Comparison of ENCODE assay signal across 8 cellular contexts in the genomic region with DNA sequence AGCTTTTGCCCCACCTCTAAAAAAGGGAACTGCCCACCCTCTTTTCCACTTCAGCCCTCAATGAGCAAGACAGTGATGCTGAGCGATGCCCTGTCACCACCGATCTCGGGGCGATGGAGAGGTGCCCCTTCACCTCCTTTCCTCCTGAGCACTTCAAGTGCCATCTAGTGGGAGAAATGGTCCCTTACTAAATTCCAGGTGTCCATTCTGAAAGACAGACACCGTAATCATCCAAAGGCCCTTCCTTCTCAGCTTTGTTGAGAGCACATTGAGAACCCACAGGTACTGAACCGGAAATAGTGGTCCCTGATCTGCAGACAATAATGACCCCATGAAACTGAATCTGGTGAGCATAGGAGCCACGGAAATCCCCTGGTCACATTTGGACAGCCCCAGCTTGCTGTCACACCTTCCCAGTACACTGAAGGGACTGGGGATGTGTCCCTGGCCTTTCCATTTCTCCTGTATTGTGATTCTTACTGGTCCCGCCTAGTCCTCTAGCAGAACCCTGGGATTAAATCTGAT. TPM values are rescaled to one million over a fixed set of nuclear protein-coding genes. Genes with fewer than 3 reads are reported as not detected.
DNase-seq lines count a peak whose midpoint lies in the region; ATAC-seq and TF ChIP-seq lines count a peak whose summit lies in the region.

No MANE protein-coding gene starts in this region.

- H4K20me1 ChIP-seq in SU-DHL-6 (ENCODE audit: low read depth, low read length) = no peaks in the 10 kb centered on the region

- H3K79me2 ChIP-seq in SU-DHL-6 (ENCODE audit: insufficient read depth, low read length) = no peaks in the 10 kb centered on the region
- no peaks in the 10 kb centered on the region for H3K79me2 ChIP-seq in mesendoderm (ENCODE audit: control insufficient read depth, insufficient read depth, low read length)

- no peak overlapping the region for H2AK5ac ChIP-seq in mesendoderm (ENCODE audit: low read length)

- no peak overlapping the region for H3K23ac ChIP-seq in mesendoderm (ENCODE audit: low read length)

- H3K27ac ChIP-seq in SU-DHL-6 (ENCODE audit: low read depth, low read length) = no peak overlapping the region
- no peak overlapping the region for H3K27ac ChIP-seq in mesendoderm (ENCODE audit: low read depth, low read length)

- H3K4me2 ChIP-seq in SU-DHL-6 (ENCODE audit: low read depth, low read length, poor library complexity, severe bottlenecking) (no peak overlapping the region), mesendoderm (ENCODE audit: low read length) (no peak overlapping the region)

- peaks cover 1% of the 10 kb centered on the region for H3K79me1 ChIP-seq in mesendoderm (ENCODE audit: low read length)

- TF ChIP-seq CTCF in SU-DHL-6 (IDR thresholded peaks at IDR 0.05; ENCODE audit: insufficient read depth, low read length, poor library complexity, severe bottlenecking) = peak; percentile 44

- H2AFZ ChIP-seq in SU-DHL-6 (ENCODE audit: low read depth, low read length, severe bottlenecking) = no peak overlapping the region

- H3K9ac ChIP-seq in SU-DHL-6 (ENCODE audit: low read length) = no peak overlapping the region
- no peak overlapping the region for H3K9ac ChIP-seq in mesendoderm (ENCODE audit: low read length)

- no peak overlapping the region for H4K8ac ChIP-seq in mesendoderm (ENCODE audit: low read depth, low read length)

- no peak overlapping the region for H4K5ac ChIP-seq in mesendoderm (ENCODE audit: low read length)

- no peaks in the 10 kb centered on the region for H3F3A ChIP-seq in SU-DHL-6 (ENCODE audit: insufficient read depth)

- no peak overlapping the region for H2BK15ac ChIP-seq in mesendoderm (replicated peaks; ENCODE audit: low read depth)

- H3K18ac ChIP-seq in mesendoderm (ENCODE audit: low read length) = no peak overlapping the region

- no peaks in the 10 kb centered on the region for H3K27me3 ChIP-seq in SU-DHL-6 (ENCODE audit: low read length)
- H3K27me3 ChIP-seq in mesendoderm (ENCODE audit: insufficient read depth, low read length, poor library complexity) = no peaks in the 10 kb centered on the region

- DNase-seq in SHP77 (lab: John Stamatoyannopoulos, UW) (peak; percentile 1 to 16), SHP77 treated with DMSO at 0.1 percent for 48 hours (lab: John Stamatoyannopoulos, UW) (no peak), cerebellar cortex (ENCODE audit: low spot score) (peak; percentile 70), mesendoderm (peak; percentile 23), MV-4-11 (lab: John Stamatoyannopoulos, UW) (no peak)

- H3K9me2 ChIP-seq in SU-DHL-6 (replicated peaks; ENCODE audit: insufficient read depth, low read length) = no peaks in the 10 kb centered on the region

- ATAC-seq in GM21529 (IDR thresholded peaks at IDR 0.05; ENCODE audit: unreplicated experiment) = peak; percentile 78
- peak; percentile 78 for ATAC-seq in HG03575 (IDR thresholded peaks at IDR 0.05; ENCODE audit: extremely low read depth, insufficient number of reproducible peaks, low FRiP score, unreplicated experiment)

- no peaks in the 10 kb centered on the region for H3K9me3 ChIP-seq in SU-DHL-6 (ENCODE audit: insufficient read depth, low read length)

- no peak overlapping the region for H2BK120ac ChIP-seq in mesendoderm (ENCODE audit: low read depth, low read length)

- no peak overlapping the region for H2BK5ac ChIP-seq in mesendoderm (ENCODE audit: low read length)

- H3K56ac ChIP-seq in mesendoderm (ENCODE audit: low read length) = no peak overlapping the region

- H3K4ac ChIP-seq in mesendoderm (ENCODE audit: low read depth, low read length) = no peak overlapping the region

- H3K36me3 ChIP-seq in SU-DHL-6 (ENCODE audit: low read length) (no peaks in the 10 kb centered on the region), mesendoderm (ENCODE audit: control insufficient read depth, insufficient read depth, low read length) (peaks cover 13% of the 10 kb centered on the region)

- H3K4me3 ChIP-seq in SU-DHL-6 (ENCODE audit: insufficient read depth, low read length, poor library complexity, severe bottlenecking) (no peak overlapping the region), mesendoderm (ENCODE audit: low read length) (no peak overlapping the region)

- no CpG with 5 or more reads among the region's 8 CpGs for WGBS in mesendoderm (ENCODE audit: extremely low coverage, insufficient coverage, low lambda C conversion rate)

- no peaks in the 10 kb centered on the region for H3K4me1 ChIP-seq in mesendoderm (ENCODE audit: control insufficient read depth, low read depth, low read length)

RNA-seq across cellular contexts. Expression of gene KCTD18, which starts 38.5 kb away (rescaled TPM):
- polyA plus RNA-seq in mesendoderm (2013, experiment 1 of 2) = 1.9 TPM
- polyA plus RNA-seq in mesendoderm (2013, experiment 2 of 2) = 2.0 TPM

RNA-seq across cellular contexts. Expression of gene SGO2, which starts 54.6 kb away (rescaled TPM):
- 23.6 TPM for polyA plus RNA-seq in mesendoderm (2013, experiment 1 of 2)
- 24.6 TPM for polyA plus RNA-seq in mesendoderm (2013, experiment 2 of 2)

Comparison
In these comparisons a context has a peak if more than half of its experiments do, and no peak if none do; other contexts are left out.
1. DNase-seq: peak in SHP77 (2 of 2), cerebellar cortex (single experiment) and mesendoderm (single experiment); none in SHP77 treated with DMSO at 0.1 percent for 48 hours (single experiment) and MV-4-11 (single experiment).